Comparison of ENCODE assay signal across 9 cellular contexts in genomic region chr15:62444104-62445027, GRCh38. TPM values are rescaled to one million over a fixed set of nuclear protein-coding genes. Genes with fewer than 3 reads are reported as not detected.
DNase-seq lines count a peak whose midpoint lies in the region; ATAC-seq and TF ChIP-seq lines count a peak whose summit lies in the region.
"Had no signal": no experiment of that assay in that cellular context is flagged by ENCODE, and none has a peak within 500 bp of the region (broad histone marks: within the 10 kb centered on the region; RNA-seq: fewer than 3 reads in every experiment).

No MANE protein-coding gene starts in this region.

- H3K27ac Mint-ChIP-seq in nephron progenitor cell (peak overlapping the region; percentile 79), chondrocyte (ENCODE audit: unreplicated experiment) (no peak overlapping the region)

- no peaks in the 10 kb centered on the region for H3K9me3 ChIP-seq in upper lobe of right lung

- no peaks in the 10 kb centered on the region for H3K4me1 ChIP-seq in upper lobe of right lung

- peak; percentile 98 for DNase-seq in AG10803 (ENCODE audit: low read depth)
- peak; percentile 7 for DNase-seq in NCI-H1694 treated with DMSO at 0.1 percent for 48 hours (lab: John Stamatoyannopoulos, UW)
- DNase-seq in epithelial cell of esophagus (ENCODE audit: low read depth), result peak; percentile 96
- no peak for DNase-seq in nephron progenitor cell
- no peak for DNase-seq in T-helper 2 cell
- no peak for DNase-seq in chondrocyte (ENCODE audit: low spot score)
- no peak for DNase-seq in upper lobe of right lung
- DNase-seq: MM.1S had no signal

- H3K9me3 Mint-ChIP-seq in nephron progenitor cell (no peaks in the 10 kb centered on the region), chondrocyte (ENCODE audit: low read depth) (no peaks in the 10 kb centered on the region)

- H3K4me3 Mint-ChIP-seq in nephron progenitor cell, result no peak overlapping the region
- no peak overlapping the region for H3K4me3 Mint-ChIP-seq in chondrocyte (ENCODE audit: unreplicated experiment)

- no peak overlapping the region for H3K4me3 ChIP-seq in AG10803 (ENCODE audit: low read length)
- no peak overlapping the region for H3K4me3 ChIP-seq in epithelial cell of esophagus (ENCODE audit: low read length)
- no peak overlapping the region for H3K4me3 ChIP-seq in upper lobe of right lung

- no peak for TF ChIP-seq CTCF in AG10803 (conservative IDR thresholded peaks at IDR 0.05; ENCODE audit: low read length)
- TF ChIP-seq CTCF in epithelial cell of esophagus (IDR thresholded peaks at IDR 0.05; ENCODE audit: insufficient read depth, low read depth, low read length, missing control alignments), result no peak
- no peak for TF ChIP-seq CTCF in nephron progenitor cell (IDR thresholded peaks at IDR 0.05)
- no peak for TF ChIP-seq CTCF in chondrocyte (IDR thresholded peaks at IDR 0.05)
- no peak for TF ChIP-seq CTCF in upper lobe of right lung (IDR thresholded peaks at IDR 0.05)

- no peak overlapping the region for H3K27ac ChIP-seq in upper lobe of right lung

- H3K36me3 ChIP-seq in upper lobe of right lung, result no peaks in the 10 kb centered on the region

- ATAC-seq in HG02588 (IDR thresholded peaks at IDR 0.05; ENCODE audit: unreplicated experiment), result no peak
- no peak for ATAC-seq in upper lobe of right lung

- no peaks in the 10 kb centered on the region for H3K27me3 ChIP-seq in upper lobe of right lung

- peaks cover 52% of the 10 kb centered on the region for H3K4me1 Mint-ChIP-seq in nephron progenitor cell
- peaks cover 5% of the 10 kb centered on the region for H3K4me1 Mint-ChIP-seq in chondrocyte (ENCODE audit: low read depth)

- intact Hi-C loops in upper lobe of right lung (cut with DNase I), result no loop called here

- H3K36me3 Mint-ChIP-seq in nephron progenitor cell (ENCODE audit: low read depth), result no peaks in the 10 kb centered on the region
- H3K36me3 Mint-ChIP-seq in chondrocyte (ENCODE audit: low read depth), result no peaks in the 10 kb centered on the region

- H3K27me3 Mint-ChIP-seq in nephron progenitor cell (ENCODE audit: low read depth, poor library complexity), result peaks cover 9% of the 10 kb centered on the region
- no peaks in the 10 kb centered on the region for H3K27me3 Mint-ChIP-seq in chondrocyte (ENCODE audit: low read depth)

RNA-seq across cellular contexts. Expression of gene TLN2, which starts 54.0 kb away (rescaled TPM):
- total RNA-seq in chondrocyte (11.2 to 17.3 TPM (median 11.8 TPM) in 3 replicates), upper lobe of right lung (9.3 TPM)

Comparison
In these comparisons a context has a peak if more than half of its experiments do, and no peak if none do; other contexts are left out.
1. DNase-seq: peak in AG10803 (single experiment), NCI-H1694 treated with DMSO at 0.1 percent for 48 hours (single experiment) and epithelial cell of esophagus (single experiment); none in nephron progenitor cell (single experiment), T-helper 2 cell (0 of 5), chondrocyte (single experiment) and upper lobe of right lung (single experiment).